In genomic region chr18:62881509-62882016, GRCh38 we compare ENCODE assay signal across 8 cellular contexts.
DNase-seq lines count a peak whose midpoint lies in the region; ATAC-seq, FAIRE-seq and TF ChIP-seq lines count a peak whose summit lies in the region.

No MANE protein-coding gene starts in this region.

- intact Hi-C loops in CD4-positive, alpha-beta memory T cell (cut with micrococcal nuclease), result no loop called here

- H3K4me1 Mint-ChIP-seq in activated T-helper 17 cell treated with anti-CD3 and anti-CD28 coated beads, Interleukin-2, amount 50 U/mL, for 72 hours, result peaks cover 15% of the 10 kb centered on the region
- H3K4me1 Mint-ChIP-seq in CD4-positive, alpha-beta memory T cell, result peaks cover 0 to 5% (median 0%) of the 10 kb centered on the region in 4 donors

- CTCF ChIA-PET in CD4-positive, alpha-beta memory T cell (lab: Charles Lee; ENCODE audit: partially characterized antibody), result no interaction called here

- H3K9me3 ChIP-seq in MG63, result no peaks in the 10 kb centered on the region; the same call in 1 of the 2 replicates
- H3K9me3 ChIP-seq in CD4-positive, alpha-beta memory T cell (ENCODE audit: control insufficient read depth in 1 of 2, low read length in 2 of 2), result no peaks in the 10 kb centered on the region

- H3K27me3 ChIP-seq in MG63, result no peaks in the 10 kb centered on the region
- H3K27me3 ChIP-seq in kidney epithelial cell (ENCODE audit: control insufficient read depth, insufficient read depth, low read length), result no peaks in the 10 kb centered on the region
- no peaks in the 10 kb centered on the region for H3K27me3 ChIP-seq in CD4-positive, alpha-beta memory T cell (ENCODE audit: insufficient read depth, low read length)

- FAIRE-seq in GM12891 (lab: Jason Lieb, UNC), result peak; percentile 79

- no peaks in the 10 kb centered on the region for H3K4me1 ChIP-seq in CD4-positive, alpha-beta memory T cell (ENCODE audit: insufficient read depth, low read length)

- H3K36me3 Mint-ChIP-seq in activated T-helper 17 cell treated with anti-CD3 and anti-CD28 coated beads, Interleukin-2, amount 50 U/mL, for 72 hours (ENCODE audit: low read depth), result no peaks in the 10 kb centered on the region
- H3K36me3 Mint-ChIP-seq in CD4-positive, alpha-beta memory T cell, result peaks cover 0 to 6% of the 10 kb centered on the region in 2 donors

- H3K36me3 ChIP-seq in MG63 (no peaks in the 10 kb centered on the region), kidney epithelial cell (ENCODE audit: control insufficient read depth, insufficient read depth, low read length) (no peaks in the 10 kb centered on the region)
- no peaks in the 10 kb centered on the region for H3K36me3 ChIP-seq in CD4-positive, alpha-beta memory T cell (ENCODE audit: insufficient read depth, low read length)

- H3K27ac ChIP-seq in CD4-positive, alpha-beta memory T cell (ENCODE audit: low read depth, low read length), result no peak overlapping the region

- ATAC-seq in activated T-helper 17 cell treated with anti-CD3 and anti-CD28 coated beads, Interleukin-2, amount 50 U/mL, for 72 hours (replicated peaks), result peak; percentile 86
- no peak for ATAC-seq in HG03196 (IDR thresholded peaks at IDR 0.05; ENCODE audit: unreplicated experiment)

- H3K4me3 Mint-ChIP-seq in activated T-helper 17 cell treated with anti-CD3 and anti-CD28 coated beads, Interleukin-2, amount 50 U/mL, for 72 hours, result peak overlapping the region; percentile 34
- H3K4me3 Mint-ChIP-seq in CD4-positive, alpha-beta memory T cell, result no peak overlapping the region

- POLR2A ChIA-PET in CD4-positive, alpha-beta memory T cell (lab: Charles Lee; ENCODE audit: partially characterized antibody), result no interaction called here

- peak overlapping the region; percentile 23 for H3K27ac Mint-ChIP-seq in activated T-helper 17 cell treated with anti-CD3 and anti-CD28 coated beads, Interleukin-2, amount 50 U/mL, for 72 hours
- no peak overlapping the region for H3K27ac Mint-ChIP-seq in CD4-positive, alpha-beta memory T cell

- no peak for TF ChIP-seq CTCF in kidney epithelial cell (IDR thresholded peaks at IDR 0.05; ENCODE audit: insufficient read depth, low read length, poor library complexity, severe bottlenecking)

- H3K9me3 Mint-ChIP-seq in activated T-helper 17 cell treated with anti-CD3 and anti-CD28 coated beads, Interleukin-2, amount 50 U/mL, for 72 hours, result no peaks in the 10 kb centered on the region
- no peaks in the 10 kb centered on the region for H3K9me3 Mint-ChIP-seq in CD4-positive, alpha-beta memory T cell

- H3K4me3 ChIP-seq in MG63, result no peak overlapping the region
- no peak overlapping the region for H3K4me3 ChIP-seq in kidney epithelial cell (ENCODE audit: low read depth, low read length)
- no peak overlapping the region for H3K4me3 ChIP-seq in CD4-positive, alpha-beta memory T cell (ENCODE audit: low read length in 2 of 2)

- no peak for TF ChIP-seq POLR2A in GM12891 (IDR thresholded peaks at IDR 0.05; ENCODE audit: low read depth, low read length)

- H3K27me3 Mint-ChIP-seq in activated T-helper 17 cell treated with anti-CD3 and anti-CD28 coated beads, Interleukin-2, amount 50 U/mL, for 72 hours, result no peaks in the 10 kb centered on the region
- H3K27me3 Mint-ChIP-seq in CD4-positive, alpha-beta memory T cell, result no peaks in the 10 kb centered on the region

- DNase-seq in GM12891 (ENCODE audit: insufficient read length, low spot score) (no peak), MG63 (peak; percentile 82), kidney epithelial cell (ENCODE audit: low read depth) (peak; percentile 89), NCI-H187 treated with DMSO at 0.1 percent for 48 hours (lab: John Stamatoyannopoulos, UW) (no peak)
- DNase-seq in stimulated activated CD4-positive, alpha-beta T cell treated with anti-CD3 and anti-CD28 coated beads, Interleukin-4, amount 100 ng/mL, for 24 hours, result no peak
- DNase-seq in CD4-positive, alpha-beta memory T cell, result no peak

TF ChIP-seq in GM12891, 5 proteins besides CTCF, POLR2A, EP300 and RAD21:
- TF ChIP-seq POU2F2 (IDR thresholded peaks at IDR 0.05; ENCODE audit: low read depth, low read length) (no peak), PAX5 (IDR thresholded peaks at IDR 0.05; ENCODE audit: insufficient read depth, low read length, severe bottlenecking) (no peak), SPI1 (IDR thresholded peaks at IDR 0.05; ENCODE audit: low read depth, low read length) (no peak), TAF1 (IDR thresholded peaks at IDR 0.05; ENCODE audit: low read depth, low read length) (no peak), POLR2AphosphoS5 (IDR thresholded peaks at IDR 0.05; ENCODE audit: low read depth, low read length) (no peak)

Comparison
In these comparisons a context has a peak if more than half of its experiments do, and no peak if none do; other contexts are left out.
1. DNase-seq: peak in MG63 (single experiment) and kidney epithelial cell (single experiment); none in GM12891 (single experiment), stimulated activated CD4-positive, alpha-beta T cell treated with anti-CD3 and anti-CD28 coated beads, Interleukin-4, amount 100 ng/mL, for 24 hours (single experiment), CD4-positive, alpha-beta memory T cell (0 of 5) and NCI-H187 treated with DMSO at 0.1 percent for 48 hours (single experiment).